Comparison of ENCODE assay signal across 8 cellular contexts in genomic region chrX:39736219-39737211, GRCh38.
DNase-seq lines count a peak whose midpoint lies in the region; ATAC-seq, FAIRE-seq and TF ChIP-seq lines count a peak whose summit lies in the region.
"Had no signal": no experiment of that assay in that cellular context is flagged by ENCODE, and none has a peak within 500 bp of the region (broad histone marks: within the 10 kb centered on the region; RNA-seq: fewer than 3 reads in every experiment).

No MANE protein-coding gene starts in this region.

- no peak for ATAC-seq in HG02588 (IDR thresholded peaks at IDR 0.05; ENCODE audit: unreplicated experiment)

- no peaks in the 10 kb centered on the region for H3K36me3 ChIP-seq in astrocyte (ENCODE audit: insufficient read depth, low read length)
- H3K36me3 ChIP-seq in tibial artery, result no peaks in the 10 kb centered on the region

- FAIRE-seq in astrocyte (lab: Jason Lieb, UNC), result peak; percentile 29

- peak overlapping the region; percentile 66 for H3K27ac ChIP-seq in astrocyte (ENCODE audit: low read depth, low read length)
- peak overlapping the region; percentile 71 to 74 for H3K27ac ChIP-seq in tibial artery

- H2AFZ ChIP-seq in astrocyte (ENCODE audit: low read depth, low read length), result peak overlapping the region; percentile 68

- H3K36me3 Mint-ChIP-seq in astrocyte (ENCODE audit: low read depth, unreplicated experiment), result no peaks in the 10 kb centered on the region
- H3K36me3 Mint-ChIP-seq in activated T-helper 2 cell treated with anti-CD3 and anti-CD28 coated beads, Interferon-gamma antibody, Interleukin-2, Interleukin-4, amounts not matched to agents 10 μg/mL and 5 μg/mL and 100 μg/mL, durations not matched to agents 14 hours and 24 hours and 36 hours (ENCODE audit: low read depth), result no peaks in the 10 kb centered on the region

- no peaks in the 10 kb centered on the region for H3K9me3 ChIP-seq in astrocyte (ENCODE audit: insufficient read depth, low read depth, low read length)
- H3K9me3 ChIP-seq in tibial artery, result no peaks in the 10 kb centered on the region

- H3K27ac Mint-ChIP-seq in astrocyte (ENCODE audit: unreplicated experiment), result no peak overlapping the region
- no peak overlapping the region for H3K27ac Mint-ChIP-seq in activated T-helper 2 cell treated with anti-CD3 and anti-CD28 coated beads, Interferon-gamma antibody, Interleukin-2, Interleukin-4, amounts not matched to agents 10 μg/mL and 5 μg/mL and 100 μg/mL, durations not matched to agents 14 hours and 24 hours and 36 hours

- H3K9me3 Mint-ChIP-seq in astrocyte (ENCODE audit: unreplicated experiment), result peaks cover 2% of the 10 kb centered on the region
- no peaks in the 10 kb centered on the region for H3K9me3 Mint-ChIP-seq in activated T-helper 2 cell treated with anti-CD3 and anti-CD28 coated beads, Interferon-gamma antibody, Interleukin-2, Interleukin-4, amounts not matched to agents 10 μg/mL and 5 μg/mL and 100 μg/mL, durations not matched to agents 14 hours and 24 hours and 36 hours

- intact Hi-C loops in tibial artery (cut with DNase I; ENCODE audit: low total_unique reads), result loop anchor here (10.0 kb wide), 1 partner anchor 278 kb away; no protein-coding TSS in a partner anchor
- intact Hi-C loops in activated T-helper 2 cell treated with anti-CD3 and anti-CD28 coated beads, Interferon-gamma antibody, Interleukin-2, Interleukin-4, amounts not matched to agents 10 μg/mL and 5 μg/mL and 100 μg/mL, durations not matched to agents 14 hours and 24 hours and 36 hours (cut with micrococcal nuclease), result loop anchor here (10.0 kb wide), 3 partner anchors 78 to 438 kb away; no protein-coding TSS in a partner anchor

- H3K79me2 ChIP-seq in astrocyte (ENCODE audit: insufficient read depth, low read length), result no peaks in the 10 kb centered on the region

- H3K4me3 Mint-ChIP-seq in astrocyte (ENCODE audit: unreplicated experiment), result no peak overlapping the region
- H3K4me3 Mint-ChIP-seq in activated T-helper 2 cell treated with anti-CD3 and anti-CD28 coated beads, Interferon-gamma antibody, Interleukin-2, Interleukin-4, amounts not matched to agents 10 μg/mL and 5 μg/mL and 100 μg/mL, durations not matched to agents 14 hours and 24 hours and 36 hours (ENCODE audit: low read depth), result no peak overlapping the region

- no peak for TF ChIP-seq CTCF in astrocyte (IDR thresholded peaks at IDR 0.05; ENCODE audit: insufficient read depth, low read depth, low read length)
- no peak for TF ChIP-seq CTCF in tibial artery (IDR thresholded peaks at IDR 0.05)

- H3K4me3 ChIP-seq in astrocyte (ENCODE audit: insufficient read depth, low read depth, low read length), result no peak overlapping the region
- H3K4me3 ChIP-seq in tibial artery, result no peak overlapping the region

- H3K27me3 ChIP-seq in astrocyte (ENCODE audit: insufficient read depth, low read length) (no peaks in the 10 kb centered on the region), tibial artery (no peaks in the 10 kb centered on the region)

- peaks cover 2% of the 10 kb centered on the region for H3K27me3 Mint-ChIP-seq in astrocyte (ENCODE audit: low read depth, unreplicated experiment)
- H3K27me3 Mint-ChIP-seq in activated T-helper 2 cell treated with anti-CD3 and anti-CD28 coated beads, Interferon-gamma antibody, Interleukin-2, Interleukin-4, amounts not matched to agents 10 μg/mL and 5 μg/mL and 100 μg/mL, durations not matched to agents 14 hours and 24 hours and 36 hours (ENCODE audit: low read depth), result no peaks in the 10 kb centered on the region

- DNase-seq in M059J (ENCODE audit: low read depth), result peak; percentile 97
- peak; percentile 81 for DNase-seq in astrocyte (ENCODE audit: low read depth)
- DNase-seq in kidney tubule cell (ENCODE audit: low spot score), result peak; percentile 72
- DNase-seq in tibial artery, result peak; percentile 89 to 97
- DNase-seq in NCI-H510A (lab: John Stamatoyannopoulos, UW), result no peak
- no peak for DNase-seq in activated T-helper 2 cell treated with anti-CD3 and anti-CD28 coated beads, Interferon-gamma antibody, Interleukin-2, Interleukin-4, amounts not matched to agents 10 μg/mL and 5 μg/mL and 100 μg/mL, durations not matched to agents 14 hours and 24 hours and 36 hours (ENCODE audit: low spot score)
- DNase-seq: midbrain had no signal

- no peaks in the 10 kb centered on the region for H3K4me1 Mint-ChIP-seq in astrocyte (ENCODE audit: low read depth, unreplicated experiment)
- H3K4me1 Mint-ChIP-seq in activated T-helper 2 cell treated with anti-CD3 and anti-CD28 coated beads, Interferon-gamma antibody, Interleukin-2, Interleukin-4, amounts not matched to agents 10 μg/mL and 5 μg/mL and 100 μg/mL, durations not matched to agents 14 hours and 24 hours and 36 hours (ENCODE audit: low read depth), result peaks cover 12% of the 10 kb centered on the region

- H3K4me1 ChIP-seq in astrocyte (ENCODE audit: insufficient read depth, low read length) (peaks cover 14% of the 10 kb centered on the region), tibial artery (peaks cover 0 to 30% (median 17%) of the 10 kb centered on the region in 4 donors)

- peak overlapping the region; percentile 37 for H3K4me2 ChIP-seq in astrocyte (ENCODE audit: low read length)

- no peaks in the 10 kb centered on the region for H4K20me1 ChIP-seq in astrocyte (ENCODE audit: insufficient read depth, low read length)

- H3K9ac ChIP-seq in astrocyte (ENCODE audit: low read length), result peak overlapping the region; percentile 61

Comparison
In these comparisons a context has a peak if more than half of its experiments do, and no peak if none do; other contexts are left out.
1. DNase-seq: peak in M059J (single experiment), astrocyte (single experiment), kidney tubule cell (single experiment) and tibial artery (2 of 2); none in NCI-H510A (single experiment) and activated T-helper 2 cell treated with anti-CD3 and anti-CD28 coated beads, Interferon-gamma antibody, Interleukin-2, Interleukin-4, amounts not matched to agents 10 μg/mL and 5 μg/mL and 100 μg/mL, durations not matched to agents 14 hours and 24 hours and 36 hours (single experiment).